In genomic region chr10:88880287-88881094, GRCh38 we compare ENCODE assay signal across 8 cellular contexts. TPM values are rescaled to one million over a fixed set of nuclear protein-coding genes. Genes with fewer than 3 reads are reported as not detected.
DNase-seq lines count a peak whose midpoint lies in the region; ATAC-seq and TF ChIP-seq lines count a peak whose summit lies in the region.

No MANE protein-coding gene starts in this region.

- CTCF ChIA-PET in WTC11 (lab: Charles Lee): interaction anchor here (0.7 to 2.0 kb wide), 11 partner anchors 12 to 327 kb away, joined by 3 to 11 read pairs (median 4); partner anchors contain the start of genes CH25H and FAS

- H3K4me1 Mint-ChIP-seq in WTC11: peaks cover 50% of the 10 kb centered on the region

- POLR2A ChIA-PET in WTC11 (lab: Charles Lee): interaction anchor here (1.0 kb wide), 1 partner anchor 22 kb away, joined by 5 read pairs; no protein-coding TSS in a partner anchor

- H3K9me3 Mint-ChIP-seq in WTC11: no peaks in the 10 kb centered on the region

- peak overlapping the region; percentile 89 for H3K27ac Mint-ChIP-seq in WTC11

- peaks cover 15% of the 10 kb centered on the region for H3K27me3 Mint-ChIP-seq in WTC11 (ENCODE audit: low read depth)

- peak; percentile 74 for ATAC-seq in HG02840 (IDR thresholded peaks at IDR 0.05; ENCODE audit: low FRiP score, unreplicated experiment)
- peak; percentile 82 for ATAC-seq in WTC11

- TF ChIP-seq CTCF in WTC11 (IDR thresholded peaks at IDR 0.05) (no peak), cardiac fibroblast (IDR thresholded peaks at IDR 0.05; ENCODE audit: low read depth, low read length) (peak; percentile 27)

- peak; percentile 40 to 70 for DNase-seq in SHP77 (lab: John Stamatoyannopoulos, UW)
- no peak for DNase-seq in SHP77 treated with DMSO at 0.1 percent for 48 hours (lab: John Stamatoyannopoulos, UW)
- peak; percentile 9 for DNase-seq in NCI-H2081 treated with DMSO at 0.1 percent for 48 hours (lab: John Stamatoyannopoulos, UW)
- DNase-seq in WTC11 (ENCODE audit: low spot score): peak; percentile 74
- peak; percentile 85 to 91 for DNase-seq in cardiac fibroblast (ENCODE audit: low read depth in 2 of 2)
- DNase-seq in islet precursor cell: peak; percentile 84
- DNase-seq in stimulated activated CD4-positive, alpha-beta T cell treated with anti-CD3 and anti-CD28 coated beads, Interleukin-12 subunit alpha, Interleukin-12 subunit beta, amount 100 ng/mL, for 4 hours: peak; percentile 63

- peak overlapping the region; percentile 88 for H3K4me3 Mint-ChIP-seq in WTC11

- H3K4me3 ChIP-seq in cardiac fibroblast (replicated peaks in 1 of 2; ENCODE audit: low read depth in 2 of 2, low read length in 2 of 2): peak overlapping the region; percentile 82 to 90

- H3K36me3 Mint-ChIP-seq in WTC11: no peaks in the 10 kb centered on the region

TF ChIP-seq in WTC11, 78 proteins besides CTCF, POLR2A, EP300 and RAD21 (continues in another document):
- TF ChIP-seq NFE2L1 (CRISPR knock-in tag; IDR thresholded peaks at IDR 0.05) (no peak), ATF3 (CRISPR knock-in tag; conservative IDR thresholded peaks at IDR 0.05) (no peak), NFYB (CRISPR knock-in tag; conservative IDR thresholded peaks at IDR 0.05; ENCODE audit: low read depth) (no peak), OVOL2 (CRISPR knock-in tag; IDR thresholded peaks at IDR 0.05; ENCODE audit: borderline replicate concordance) (no peak), ZNF138 (CRISPR knock-in tag; conservative IDR thresholded peaks at IDR 0.05) (no peak), RORB (CRISPR knock-in tag; IDR thresholded peaks at IDR 0.05) (no peak), ATF2 (CRISPR knock-in tag; IDR thresholded peaks at IDR 0.05; ENCODE audit: borderline replicate concordance, low read depth) (no peak), TEAD4 (CRISPR knock-in tag; IDR thresholded peaks at IDR 0.05) (no peak), ZNF219 (CRISPR knock-in tag; IDR thresholded peaks at IDR 0.05; ENCODE audit: borderline replicate concordance) (no peak), ZBTB21 (CRISPR knock-in tag; IDR thresholded peaks at IDR 0.05; ENCODE audit: borderline replicate concordance) (peak; percentile 78), EMX1 (CRISPR knock-in tag; IDR thresholded peaks at IDR 0.05) (no peak), GABPB1 (CRISPR knock-in tag; IDR thresholded peaks at IDR 0.05) (0 out of 2 replicates have a peak, but pooled peaks have one; percentile 42), ATF1 (CRISPR knock-in tag; IDR thresholded peaks at IDR 0.05) (no peak), E2F4 (CRISPR knock-in tag; IDR thresholded peaks at IDR 0.05; ENCODE audit: borderline replicate concordance, low read depth) (no peak; the same call in 1 of the 2 replicates)
- TF ChIP-seq, protein P1, sequence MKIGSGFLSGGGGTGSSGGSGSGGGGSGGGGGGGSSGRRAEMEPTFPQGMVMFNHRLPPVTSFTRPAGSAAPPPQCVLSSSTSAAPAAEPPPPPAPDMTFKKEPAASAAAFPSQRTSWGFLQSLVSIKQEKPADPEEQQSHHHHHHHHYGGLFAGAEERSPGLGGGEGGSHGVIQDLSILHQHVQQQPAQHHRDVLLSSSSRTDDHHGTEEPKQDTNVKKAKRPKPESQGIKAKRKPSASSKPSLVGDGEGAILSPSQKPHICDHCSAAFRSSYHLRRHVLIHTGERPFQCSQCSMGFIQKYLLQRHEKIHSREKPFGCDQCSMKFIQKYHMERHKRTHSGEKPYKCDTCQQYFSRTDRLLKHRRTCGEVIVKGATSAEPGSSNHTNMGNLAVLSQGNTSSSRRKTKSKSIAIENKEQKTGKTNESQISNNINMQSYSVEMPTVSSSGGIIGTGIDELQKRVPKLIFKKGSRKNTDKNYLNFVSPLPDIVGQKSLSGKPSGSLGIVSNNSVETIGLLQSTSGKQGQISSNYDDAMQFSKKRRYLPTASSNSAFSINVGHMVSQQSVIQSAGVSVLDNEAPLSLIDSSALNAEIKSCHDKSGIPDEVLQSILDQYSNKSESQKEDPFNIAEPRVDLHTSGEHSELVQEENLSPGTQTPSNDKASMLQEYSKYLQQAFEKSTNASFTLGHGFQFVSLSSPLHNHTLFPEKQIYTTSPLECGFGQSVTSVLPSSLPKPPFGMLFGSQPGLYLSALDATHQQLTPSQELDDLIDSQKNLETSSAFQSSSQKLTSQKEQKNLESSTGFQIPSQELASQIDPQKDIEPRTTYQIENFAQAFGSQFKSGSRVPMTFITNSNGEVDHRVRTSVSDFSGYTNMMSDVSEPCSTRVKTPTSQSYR (CRISPR knock-in tag; IDR thresholded peaks at IDR 0.05): no peak
- TF ChIP-seq, protein P2, sequence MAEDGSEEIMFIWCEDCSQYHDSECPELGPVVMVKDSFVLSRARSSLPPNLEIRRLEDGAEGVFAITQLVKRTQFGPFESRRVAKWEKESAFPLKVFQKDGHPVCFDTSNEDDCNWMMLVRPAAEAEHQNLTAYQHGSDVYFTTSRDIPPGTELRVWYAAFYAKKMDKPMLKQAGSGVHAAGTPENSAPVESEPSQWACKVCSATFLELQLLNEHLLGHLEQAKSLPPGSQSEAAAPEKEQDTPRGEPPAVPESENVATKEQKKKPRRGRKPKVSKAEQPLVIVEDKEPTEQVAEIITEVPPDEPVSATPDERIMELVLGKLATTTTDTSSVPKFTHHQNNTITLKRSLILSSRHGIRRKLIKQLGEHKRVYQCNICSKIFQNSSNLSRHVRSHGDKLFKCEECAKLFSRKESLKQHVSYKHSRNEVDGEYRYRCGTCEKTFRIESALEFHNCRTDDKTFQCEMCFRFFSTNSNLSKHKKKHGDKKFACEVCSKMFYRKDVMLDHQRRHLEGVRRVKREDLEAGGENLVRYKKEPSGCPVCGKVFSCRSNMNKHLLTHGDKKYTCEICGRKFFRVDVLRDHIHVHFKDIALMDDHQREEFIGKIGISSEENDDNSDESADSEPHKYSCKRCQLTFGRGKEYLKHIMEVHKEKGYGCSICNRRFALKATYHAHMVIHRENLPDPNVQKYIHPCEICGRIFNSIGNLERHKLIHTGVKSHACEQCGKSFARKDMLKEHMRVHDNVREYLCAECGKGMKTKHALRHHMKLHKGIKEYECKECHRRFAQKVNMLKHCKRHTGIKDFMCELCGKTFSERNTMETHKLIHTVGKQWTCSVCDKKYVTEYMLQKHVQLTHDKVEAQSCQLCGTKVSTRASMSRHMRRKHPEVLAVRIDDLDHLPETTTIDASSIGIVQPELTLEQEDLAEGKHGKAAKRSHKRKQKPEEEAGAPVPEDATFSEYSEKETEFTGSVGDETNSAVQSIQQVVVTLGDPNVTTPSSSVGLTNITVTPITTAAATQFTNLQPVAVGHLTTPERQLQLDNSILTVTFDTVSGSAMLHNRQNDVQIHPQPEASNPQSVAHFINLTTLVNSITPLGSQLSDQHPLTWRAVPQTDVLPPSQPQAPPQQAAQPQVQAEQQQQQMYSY (CRISPR knock-in tag; IDR thresholded peaks at IDR 0.05): peak; percentile 31; the same call in 1 of the 2 replicates
- TF ChIP-seq, protein P3, sequence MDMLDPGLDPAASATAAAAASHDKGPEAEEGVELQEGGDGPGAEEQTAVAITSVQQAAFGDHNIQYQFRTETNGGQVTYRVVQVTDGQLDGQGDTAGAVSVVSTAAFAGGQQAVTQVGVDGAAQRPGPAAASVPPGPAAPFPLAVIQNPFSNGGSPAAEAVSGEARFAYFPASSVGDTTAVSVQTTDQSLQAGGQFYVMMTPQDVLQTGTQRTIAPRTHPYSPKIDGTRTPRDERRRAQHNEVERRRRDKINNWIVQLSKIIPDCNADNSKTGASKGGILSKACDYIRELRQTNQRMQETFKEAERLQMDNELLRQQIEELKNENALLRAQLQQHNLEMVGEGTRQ (CRISPR knock-in tag; IDR thresholded peaks at IDR 0.05): peak; percentile 36; the same call in 1 of the 2 replicates

RNA-seq across cellular contexts. Expression of gene STAMBPL1, which starts 0.4 kb away (rescaled TPM):
- total RNA-seq in WTC11 (2021): 3.9 to 4.6 TPM (median 4.2 TPM) in 3 replicates

RNA-seq across cellular contexts. Expression of gene ANKRD22, which starts 28.8 kb away (rescaled TPM):
- total RNA-seq in WTC11 (2021): not detected in 3 replicates
